Comparison of ENCODE assay signal across 1 cellular context in genomic region chr1:184753608-184754478, GRCh38.
TF ChIP-seq lines count a peak whose summit lies in the region.

No MANE protein-coding gene starts in this region.

TF ChIP-seq in HCT116, 20 proteins besides CTCF, POLR2A, EP300 and RAD21 (continued from another document):
- TF ChIP-seq ZBTB33 (IDR thresholded peaks at IDR 0.05; ENCODE audit: extremely low read depth, insufficient replicate concordance, low read length) (no peak), CBX3 (IDR thresholded peaks at IDR 0.05; ENCODE audit: low read depth) (no peak), TCF7L2 (IDR thresholded peaks at IDR 0.05; ENCODE audit: borderline replicate concordance, extremely low read depth, insufficient read depth, insufficient read length) (no peak)
